In genomic region chr3:36992806-36993325, GRCh38 we compare ENCODE assay signal across 7 cellular contexts. TPM values are rescaled to one million over a fixed set of nuclear protein-coding genes. Genes with fewer than 3 reads are reported as not detected.
DNase-seq lines count a peak whose midpoint lies in the region; FAIRE-seq and TF ChIP-seq lines count a peak whose summit lies in the region.

Gene EPM2AIP1, minus strand, starts transcription at chr3:36993131. Its CDS starts 54 bp downstream, at chr3:36993077.

- peak within 1 kb of the TSS; percentile 82 for H2AFZ ChIP-seq in PC-9

- H3K4me3 ChIP-seq in HFF-Myc (replicated peaks; ENCODE audit: low read depth, low read length) (peak within 1 kb of the TSS; percentile 85), PC-9 (peak within 1 kb of the TSS; percentile 83), dorsolateral prefrontal cortex (peak within 1 kb of the TSS; percentile 60 to 99 (median 86)), mononuclear cell (ENCODE audit: low read length) (peak within 1 kb of the TSS; percentile 64)

- H3K4me1 ChIP-seq in PC-9 (replicated peaks; ENCODE audit: insufficient read depth) (peaks cover 28% of the 10 kb centered on the region), mononuclear cell (ENCODE audit: insufficient read depth, low read length) (peaks cover 50% of the 10 kb centered on the region)

- H3K27me3 ChIP-seq in PC-9 (ENCODE audit: insufficient read depth, low read depth) = no peaks in the 10 kb centered on the region
- H3K27me3 ChIP-seq in dorsolateral prefrontal cortex = no peaks in the 10 kb centered on the region
- no peaks in the 10 kb centered on the region for H3K27me3 ChIP-seq in mononuclear cell (ENCODE audit: insufficient read depth, low read length)

- H3K27ac ChIP-seq in PC-9 (peak within 1 kb of the TSS; percentile 79), dorsolateral prefrontal cortex (peak within 1 kb of the TSS; percentile 89 to 100 (median 99))

- no peaks in the 10 kb centered on the region; the same call in none of the 2 replicates for H4K20me1 ChIP-seq in PC-9 (ENCODE audit: insufficient read depth)

- H3K79me2 ChIP-seq in PC-9 (ENCODE audit: low read depth) = peaks cover 48% of the 10 kb centered on the region

- no TSS peak for BruUV-seq in PC-9 (replicated peaks; lab: Mats Ljungman, UMichigan)

- H3K4me2 ChIP-seq in PC-9 = peak within 1 kb of the TSS; percentile 94

- TF ChIP-seq CTCF in HFF-Myc (IDR thresholded peaks at IDR 0.05; ENCODE audit: low read depth, low read length, missing control alignments) (peak; percentile 8), PC-9 (conservative IDR thresholded peaks at IDR 0.05) (no peak), dorsolateral prefrontal cortex (IDR thresholded peaks at IDR 0.05 in 54 of 56, conservative IDR thresholded peaks at IDR 0.05 in 2 of 56; ENCODE audit: low read depth in 1 of 56, partially characterized antibody in 56 of 56) (peak in 47 of 56 donors; percentile 8 to 59 (median 34))

- intact Hi-C loops in PC-9 (cut with micrococcal nuclease; ENCODE audit: unreplicated experiment) = loop anchor here (1.0 to 5.0 kb wide), 3 partner anchors 190 to 1144 kb away; partner anchors contain the start of genes ACAA1 and MYD88
- intact Hi-C loops in dorsolateral prefrontal cortex (cut with DNase I) = loop anchor here in 1 of 2 donors (5.0 kb wide), 2 partner anchors 219 to 1459 kb away; partner anchors contain the start of gene ACVR2B

- CTCF ChIA-PET in PC-9 (lab: Charles Lee) = interaction anchor here (0.6 kb wide), 1 partner anchor 451 kb away, joined by 3 read pairs; no protein-coding TSS in a partner anchor

- POLR2A ChIA-PET in PC-9 (lab: Charles Lee; ENCODE audit: unreplicated experiment) = interaction anchor here (0.5 to 0.7 kb wide), 5 partner anchors 31 to 1046 kb away, joined by 3 to 5 read pairs (median 3); partner anchors contain the start of gene DLEC1

- 0 out of 2 replicates have a peak, but pooled peaks cover 23% of the 10 kb centered on the region for H3K36me3 ChIP-seq in PC-9 (ENCODE audit: low read depth)

- no peaks in the 10 kb centered on the region for H3K9me2 ChIP-seq in PC-9 (ENCODE audit: insufficient read depth)

- H3K9me3 ChIP-seq in PC-9 (ENCODE audit: insufficient read depth, low read depth) (no peaks in the 10 kb centered on the region), mononuclear cell (ENCODE audit: low read depth, low read length) (no peaks in the 10 kb centered on the region)

- no peaks in the 10 kb centered on the region; the same call in 1 of the 2 replicates for H3F3A ChIP-seq in PC-9 (ENCODE audit: insufficient read depth, low read depth)

- peak; percentile 100 for FAIRE-seq in GM18507 (lab: Jason Lieb, UNC)
- no peak for FAIRE-seq in urothelium cell line (lab: Jason Lieb, UNC)

- DNase-seq in GM18507 (ENCODE audit: extremely low spot score, insufficient read length, low read depth) (peak; percentile 90), HFF-Myc (ENCODE audit: extremely low read depth, low read depth) (no peak), PC-9 (peak in 1 of 2 experiments; percentile 100), dorsolateral prefrontal cortex (peak in 9 of 10 donors; percentile 55 to 100 (median 99)), urothelium cell line (ENCODE audit: low spot score) (peak; percentile 99), NCI-H1694 (lab: John Stamatoyannopoulos, UW) (no peak)

RNA-seq across cellular contexts. Expression of gene EPM2AIP1, which starts in this region (rescaled TPM):
- total RNA-seq in PC-9 (2021) (9.2 and 10.5 TPM in 2 replicates), dorsolateral prefrontal cortex (10 to 100 TPM; 17.7 to 59.5 (median 45.5) TPM), mononuclear cell (42.5 TPM)

Comparison
In these comparisons a context has a peak if more than half of its experiments do, and no peak if none do; other contexts are left out.
1. DNase-seq: peak in GM18507 (single experiment), dorsolateral prefrontal cortex (9 of 10) and urothelium cell line (single experiment); none in HFF-Myc (single experiment) and NCI-H1694 (single experiment).
2. Peak in every context shown above with its lines, with median percentiles within 50 percentile points of each other: H3K4me3 ChIP-seq.